Comparison of ENCODE assay signal across 7 cellular contexts in genomic region chrX:30504309-30504708, GRCh38.
A peak's percentile ranks its signal among the peaks of the same experiment; 100 is the strongest.
DNase-seq lines count a peak whose midpoint lies in the region; ATAC-seq and TF ChIP-seq lines count a peak whose summit lies in the region.

No MANE protein-coding gene starts in this region.

- H3K4me1 Mint-ChIP-seq in chondrocyte (ENCODE audit: low read depth) = no peaks in the 10 kb centered on the region
- no peaks in the 10 kb centered on the region for H3K4me1 Mint-ChIP-seq in osteocyte (ENCODE audit: unreplicated experiment)

- ATAC-seq in GM21367 (IDR thresholded peaks at IDR 0.05; ENCODE audit: unreplicated experiment) = no peak
- no peak for ATAC-seq in activated naive CD4-positive, alpha-beta T cell treated with anti-CD3 and anti-CD28 coated beads, Interleukin-2, amount 50 U/mL, for 72 hours

- H3K27ac Mint-ChIP-seq in chondrocyte (ENCODE audit: unreplicated experiment) = no peak overlapping the region
- no peak overlapping the region for H3K27ac Mint-ChIP-seq in osteocyte (ENCODE audit: unreplicated experiment)
- no peak overlapping the region for H3K27ac Mint-ChIP-seq in activated naive CD4-positive, alpha-beta T cell treated with anti-CD3 and anti-CD28 coated beads, Interleukin-2, amount 50 U/mL, for 72 hours

- H3K4me3 Mint-ChIP-seq in chondrocyte (ENCODE audit: unreplicated experiment) (no peak overlapping the region), osteocyte (ENCODE audit: unreplicated experiment) (no peak overlapping the region)

- H3K27me3 Mint-ChIP-seq in chondrocyte (ENCODE audit: low read depth) (peaks cover 8% of the 10 kb centered on the region), osteocyte (ENCODE audit: unreplicated experiment) (peaks cover 8% of the 10 kb centered on the region)

- H3K36me3 Mint-ChIP-seq in chondrocyte (ENCODE audit: low read depth) = no peaks in the 10 kb centered on the region
- no peaks in the 10 kb centered on the region for H3K36me3 Mint-ChIP-seq in osteocyte (ENCODE audit: unreplicated experiment)
- H3K36me3 Mint-ChIP-seq in activated naive CD4-positive, alpha-beta T cell treated with anti-CD3 and anti-CD28 coated beads, Interleukin-2, amount 50 U/mL, for 72 hours = no peaks in the 10 kb centered on the region

- peak; percentile 38 for TF ChIP-seq CTCF in GM12873 (IDR thresholded peaks at IDR 0.05; ENCODE audit: insufficient read depth, low read depth, low read length, missing control alignments)
- TF ChIP-seq CTCF in chondrocyte (IDR thresholded peaks at IDR 0.05) = peak; percentile 94
- peak; percentile 70 for TF ChIP-seq CTCF in osteocyte (IDR thresholded peaks at IDR 0.05)

- DNase-seq in NCI-H1694 treated with DMSO at 0.1 percent for 48 hours (lab: John Stamatoyannopoulos, UW) (peak; percentile 20), chondrocyte (ENCODE audit: low spot score) (no peak), osteocyte (ENCODE audit: extremely low spot score, unreplicated experiment) (no peak), middle frontal gyrus (ENCODE audit: extremely low spot score, low spot score) (no peak)
- no peak for DNase-seq in activated naive CD4-positive, alpha-beta T cell treated with anti-CD3 and anti-CD28 coated beads, Interleukin-2, amount 50 U/mL, for 72 hours (ENCODE audit: low spot score in 2 of 2)

- H3K9me3 Mint-ChIP-seq in chondrocyte (ENCODE audit: low read depth) (peaks cover 3% of the 10 kb centered on the region), osteocyte (ENCODE audit: unreplicated experiment) (no peaks in the 10 kb centered on the region)
- no peaks in the 10 kb centered on the region for H3K9me3 Mint-ChIP-seq in activated naive CD4-positive, alpha-beta T cell treated with anti-CD3 and anti-CD28 coated beads, Interleukin-2, amount 50 U/mL, for 72 hours

Comparison
In these comparisons a context has a peak if more than half of its experiments do, and no peak if none do; other contexts are left out.
1. CTCF ChIP-seq: peak in every context shown above with its lines; median percentile 94 in chondrocyte; 70 in osteocyte; 38 in GM12873.